ENCODE assay signal across 8 cellular contexts in genomic region chr19:18660051-18660910, GRCh38. TPM values are rescaled to one million over a fixed set of nuclear protein-coding genes. Genes with fewer than 3 reads are reported as not detected.
DNase-seq lines count a peak whose midpoint lies in the region; ATAC-seq and TF ChIP-seq lines count a peak whose summit lies in the region.
"Had no signal": no experiment of that assay in that cellular context is flagged by ENCODE, and none has a peak within 500 bp of the region (broad histone marks: within the 10 kb centered on the region; RNA-seq: fewer than 3 reads in every experiment).

No MANE protein-coding gene starts in this region.

- no peak overlapping the region for H3K4me3 ChIP-seq in fibroblast of pulmonary artery (replicated peaks; ENCODE audit: low read depth, low read length)
- H3K4me3 ChIP-seq in stomach smooth muscle (ENCODE audit: low read length in 2 of 2), result peak overlapping the region in 1 of 2 donors; percentile 29

- peaks cover 0 to 8% of the 10 kb centered on the region in 2 donors for H3K36me3 ChIP-seq in stomach smooth muscle (ENCODE audit: control insufficient read depth in 2 of 2, insufficient read depth in 2 of 2, low read length in 2 of 2)

- H3K27ac Mint-ChIP-seq in natural killer cell treated with Interleukin-12 subunit alpha and Interleukin-12 subunit beta and Interleukin-15 and Interleukin-18, amount 100 ng/mL, for 72 hours, result no peak overlapping the region

- DNase-seq in fibroblast of pulmonary artery (ENCODE audit: low read depth) (peak; percentile 55), AML-193 (lab: John Stamatoyannopoulos, UW) (no peak)
- no peak for DNase-seq in stimulated activated CD4-positive, alpha-beta T cell treated with anti-CD3 and anti-CD28 coated beads, Interleukin-4, amount 100 ng/mL, for 4 hours
- DNase-seq in natural killer cell treated with Interleukin-12 subunit alpha and Interleukin-12 subunit beta and Interleukin-15 and Interleukin-18, amount 100 ng/mL, for 72 hours (ENCODE audit: low spot score), result no peak
- DNase-seq: NCI-H2107 had no signal

- no peak for TF ChIP-seq CTCF in fibroblast of pulmonary artery (IDR thresholded peaks at IDR 0.05; ENCODE audit: low read length, missing control alignments)

- peaks cover 0 to 3% of the 10 kb centered on the region in 2 donors for H3K9me3 ChIP-seq in stomach smooth muscle (ENCODE audit: control insufficient read depth in 2 of 2, low read length in 2 of 2)

- peak overlapping the region; percentile 58 for H3K27ac ChIP-seq in stomach smooth muscle (ENCODE audit: low read length)

- H3K27me3 ChIP-seq in stomach smooth muscle (ENCODE audit: control insufficient read depth in 1 of 2, insufficient read depth in 2 of 2, low read length in 2 of 2), result no peaks in the 10 kb centered on the region

- peaks cover 19 to 23% of the 10 kb centered on the region in 2 donors for H3K4me1 Mint-ChIP-seq in natural killer cell treated with Interleukin-12 subunit alpha and Interleukin-12 subunit beta and Interleukin-15 and Interleukin-18, amount 100 ng/mL, for 72 hours (ENCODE audit: low read depth in 2 of 2)

- no peaks in the 10 kb centered on the region for H3K36me3 Mint-ChIP-seq in natural killer cell treated with Interleukin-12 subunit alpha and Interleukin-12 subunit beta and Interleukin-15 and Interleukin-18, amount 100 ng/mL, for 72 hours

- no peaks in the 10 kb centered on the region for H3K9me3 Mint-ChIP-seq in natural killer cell treated with Interleukin-12 subunit alpha and Interleukin-12 subunit beta and Interleukin-15 and Interleukin-18, amount 100 ng/mL, for 72 hours

- H3K9ac ChIP-seq in stomach smooth muscle (ENCODE audit: low read length in 2 of 2), result peak overlapping the region in 1 of 2 donors; percentile 36

- H3K4me3 Mint-ChIP-seq in natural killer cell treated with Interleukin-12 subunit alpha and Interleukin-12 subunit beta and Interleukin-15 and Interleukin-18, amount 100 ng/mL, for 72 hours, result no peak overlapping the region

- ATAC-seq in natural killer cell treated with Interleukin-12 subunit alpha and Interleukin-12 subunit beta and Interleukin-15 and Interleukin-18, amount 100 ng/mL, for 72 hours, result no peak

- no peaks in the 10 kb centered on the region for H3K27me3 Mint-ChIP-seq in natural killer cell treated with Interleukin-12 subunit alpha and Interleukin-12 subunit beta and Interleukin-15 and Interleukin-18, amount 100 ng/mL, for 72 hours

- peaks cover 57% of the 10 kb centered on the region for H3K4me1 ChIP-seq in stomach smooth muscle (ENCODE audit: control insufficient read depth, insufficient read depth, low read length)

TF ChIP-seq in PFSK-1, 5 proteins besides CTCF, POLR2A, EP300 and RAD21:
- TF ChIP-seq POLR2AphosphoS5 (IDR thresholded peaks at IDR 0.05; ENCODE audit: low read depth, low read length), result no peak
- TF ChIP-seq FOXP2 (optimal IDR thresholded peaks at IDR 0.05; ENCODE audit: borderline replicate concordance, extremely low read depth, extremely low read length, insufficient read depth), result peak; percentile 32

RNA-seq across cellular contexts. Expression of gene CRTC1, which starts 23.2 kb away (rescaled TPM):
- 26.7 TPM for polyA plus RNA-seq in PFSK-1 (2012; ENCODE audit: insufficient read length, low read depth)
- 1 to 10 TPM; 7.6 to 9.3 TPM for total RNA-seq in natural killer cell treated with Interleukin-12 subunit alpha and Interleukin-12 subunit beta and Interleukin-15 and Interleukin-18, amount 100 ng/mL, for 72 hours

RNA-seq across cellular contexts. Expression of gene KLHL26, which starts 23.5 kb away (rescaled TPM):
- polyA plus RNA-seq in PFSK-1 (2012; ENCODE audit: insufficient read length, low read depth), result 17.7 TPM
- total RNA-seq in natural killer cell treated with Interleukin-12 subunit alpha and Interleukin-12 subunit beta and Interleukin-15 and Interleukin-18, amount 100 ng/mL, for 72 hours, result 10 to 100 TPM; 11.6 to 18.3 TPM

RNA-seq across cellular contexts. Expression of gene TMEM59L, which starts 47.6 kb away (rescaled TPM):
- polyA plus RNA-seq in PFSK-1 (2012; ENCODE audit: insufficient read length, low read depth), result 6.9 TPM
- total RNA-seq in natural killer cell treated with Interleukin-12 subunit alpha and Interleukin-12 subunit beta and Interleukin-15 and Interleukin-18, amount 100 ng/mL, for 72 hours, result not detected
- total RNA-seq: activated CD8-positive, alpha-beta memory T cell treated with anti-CD3 and anti-CD28 coated beads for 36 hours had no signal

RNA-seq across cellular contexts. Expression of gene CRLF1, which starts 53.7 kb away (rescaled TPM):
- 10.1 TPM for polyA plus RNA-seq in PFSK-1 (2012; ENCODE audit: insufficient read length, low read depth)
- total RNA-seq in natural killer cell treated with Interleukin-12 subunit alpha and Interleukin-12 subunit beta and Interleukin-15 and Interleukin-18, amount 100 ng/mL, for 72 hours, result not detected
